21 cellular contexts compared by ENCODE assay signal in genomic region chr12:62776997-62777396, GRCh38.
"Had no signal": no experiment of that assay in that cellular context is flagged by ENCODE, and none has a peak within 500 bp of the region (broad histone marks: within the 10 kb centered on the region; RNA-seq: fewer than 3 reads in every experiment).

No MANE protein-coding gene starts in this region.

- H3K4me3 ChIP-seq: coronary artery, heart left ventricle, left lung, lower lobe of right lung, sigmoid colon, skin epidermis, testis, tibial nerve had no signal

- H3K36me3 ChIP-seq: heart left ventricle, left lung, lower lobe of right lung, neutrophil, sigmoid colon, tibial nerve had no signal

- DNase-seq: effector CD4-positive, alpha-beta T cell; endodermal cell; heart left ventricle; hypothalamus; kidney glomerular epithelial cell; left lung; lower lobe of right lung; mesenchymal stem cell; naive thymus-derived CD4-positive, alpha-beta T cell; nephron progenitor cell; posterior cingulate gyrus; sigmoid colon; stimulated activated CD4-positive, alpha-beta T cell treated with anti-CD3 and anti-CD28 coated beads, Interleukin-2, amount 100 ng/mL, for 24 hours; stimulated activated CD4-positive, alpha-beta T cell treated with anti-CD3 and anti-CD28 coated beads, Interleukin-4, amount 100 ng/mL, for 4 hours; stimulated activated naive B cell treated with anti-CD40 and anti-IgM and Interleukin-4, amounts not matched to agents 10 μg/mL and 1 μg/mL and 100 μg/mL, for 72 hours; stimulated activated naive CD8-positive, alpha-beta T cell treated with anti-CD3 and anti-CD28 coated beads, Interleukin-15, amount 100 ng/mL, for 72 hours; testis had no signal

- H3K9me3 ChIP-seq: heart left ventricle, left lung, lower lobe of right lung, neutrophil, sigmoid colon, testis, tibial nerve had no signal

- H3K27me3 ChIP-seq: heart left ventricle, left lung, neutrophil, sigmoid colon, testis, tibial nerve had no signal

- H3K4me1 ChIP-seq: left lung, lower lobe of right lung, sigmoid colon, testis, tibial nerve had no signal

- ATAC-seq: heart left ventricle; left lung; lower lobe of right lung; naive thymus-derived CD4-positive, alpha-beta T cell; stimulated activated naive B cell treated with anti-CD40 and anti-IgM and Interleukin-4, amounts not matched to agents 10 μg/mL and 1 μg/mL and 100 μg/mL, for 72 hours; stimulated activated naive CD8-positive, alpha-beta T cell treated with anti-CD3 and anti-CD28 coated beads, Interleukin-15, amount 100 ng/mL, for 72 hours had no signal

- H3K27ac ChIP-seq: coronary artery, heart left ventricle, left lung, lower lobe of right lung, neutrophil, sigmoid colon, skin epidermis, testis, tibial nerve had no signal
